Comparison of ENCODE assay signal across 25 cellular contexts in genomic region chr22:46512683-46513082, GRCh38.
"Had no signal": no experiment of that assay in that cellular context is flagged by ENCODE, and none has a peak within 500 bp of the region (broad histone marks: within the 10 kb centered on the region; RNA-seq: fewer than 3 reads in every experiment).

No MANE protein-coding gene starts in this region.

- H3K9me3 ChIP-seq: MG63 had no signal

- H3K36me3 ChIP-seq: brain microvascular endothelial cell, cardiac muscle cell, MG63 had no signal

- DNase-seq: activated B cell treated with CpG ODN at 0.5 μM for 24 hours; activated CD4-positive, alpha-beta memory T cell treated with anti-CD3 and anti-CD28 coated beads for 36 hours; activated CD4-positive, alpha-beta T cell treated with anti-CD3 and anti-CD28 coated beads, Interleukin-2, amount 10 ng/mL, durations not matched to agents 7 days and 5 days; activated CD8-positive, alpha-beta memory T cell treated with anti-CD3 and anti-CD28 coated beads for 24 hours; activated gamma-delta T cell; activated naive CD4-positive, alpha-beta T cell treated with anti-CD3 and anti-CD28 coated beads for 36 hours; activated T-cell treated with anti-CD3 and anti-CD28 coated beads for 4 hours; activated T-cell treated with anti-CD3 and anti-CD28 coated beads, Interleukin-2, amount 50 U/mL, for 48 hours; amygdala; brain microvascular endothelial cell; MG63; MV-4-11; NCI-H1092 treated with DMSO at 0.1 percent for 48 hours; NCI-H1417 treated with DMSO at 0.1 percent for 48 hours; NCI-H1694; NCI-H2029; NCI-H2107; NCI-H345; NCI-H510A treated with DMSO at 0.1 percent for 48 hours; PC-3; SIG-M5; T-helper 17 cell; T-helper 9 cell had no signal

- H3K27ac ChIP-seq: brain microvascular endothelial cell, cardiac muscle cell had no signal

- H3K4me3 ChIP-seq: cardiac muscle cell, MG63 had no signal

- ATAC-seq: activated T-helper 17 cell treated with anti-CD3 and anti-CD28 coated beads, Interleukin-2, amount 50 U/mL, for 72 hours; PC-3; T-helper 17 cell had no signal

- H3K27me3 ChIP-seq: brain microvascular endothelial cell, cardiac muscle cell, MG63 had no signal
